ENCODE assay signal across 10 cellular contexts in genomic region chr1:174743654-174744561, GRCh38.
DNase-seq lines count a peak whose midpoint lies in the region; ATAC-seq and TF ChIP-seq lines count a peak whose summit lies in the region.
"Had no signal": no experiment of that assay in that cellular context is flagged by ENCODE, and none has a peak within 500 bp of the region (broad histone marks: within the 10 kb centered on the region; RNA-seq: fewer than 3 reads in every experiment).

No MANE protein-coding gene starts in this region.

- H3K4me1 ChIP-seq in DOHH2 (ENCODE audit: control insufficient read depth, low read length), result peaks cover 88% of the 10 kb centered on the region
- H3K4me1 ChIP-seq in Loucy (ENCODE audit: insufficient read depth, low read length, poor library complexity, severe bottlenecking), result no peaks in the 10 kb centered on the region

- peak; percentile 58 for TF ChIP-seq CTCF in DOHH2 (IDR thresholded peaks at IDR 0.05; ENCODE audit: low read depth, low read length, poor library complexity, severe bottlenecking)
- TF ChIP-seq CTCF in Loucy (conservative IDR thresholded peaks at IDR 0.05; ENCODE audit: low read length), result peak; percentile 69

- H3K4me3 ChIP-seq in DOHH2 (ENCODE audit: low read length) (no peak overlapping the region), Loucy (ENCODE audit: low read length, poor library complexity, severe bottlenecking) (no peak overlapping the region)
- H3K4me3 ChIP-seq: skin epidermis had no signal

- no peak overlapping the region for H3K9ac ChIP-seq in Loucy (ENCODE audit: low read depth, low read length, poor library complexity, severe bottlenecking)

- peak; percentile 43 for DNase-seq in fibroblast of the conjunctiva (ENCODE audit: low read depth)
- DNase-seq in pulmonary artery endothelial cell (ENCODE audit: low read depth, low spot score), result peak; percentile 5
- DNase-seq in 8988T, result no peak
- DNase-seq in activated CD4-positive, alpha-beta T cell treated with anti-CD3 and anti-CD28 coated beads for 1 hour, result no peak
- DNase-seq: T-cell had no signal

- H3K4me2 ChIP-seq in DOHH2 (ENCODE audit: low read length) (peak overlapping the region; percentile 62; the same call in 1 of the 2 replicates), Loucy (ENCODE audit: low read depth, low read length, poor library complexity, severe bottlenecking) (no peak overlapping the region)

- H2AFZ ChIP-seq in Loucy (ENCODE audit: low read length), result no peak overlapping the region

- H4K20me1 ChIP-seq in DOHH2 (ENCODE audit: control insufficient read depth, insufficient read depth, low read depth, low read length) (no peaks in the 10 kb centered on the region), Loucy (ENCODE audit: insufficient read depth, low read length, poor library complexity, severe bottlenecking) (no peaks in the 10 kb centered on the region)

- H3K27ac ChIP-seq in DOHH2 (ENCODE audit: low read depth, low read length), result peak overlapping the region; percentile 82
- H3K27ac ChIP-seq: skin epidermis had no signal

- H3F3A ChIP-seq in DOHH2 (ENCODE audit: control insufficient read depth, insufficient read depth) (peaks cover 32% of the 10 kb centered on the region), Loucy (ENCODE audit: low read depth) (no peaks in the 10 kb centered on the region)

- H3K9me3 ChIP-seq in DOHH2 (ENCODE audit: control insufficient read depth, insufficient read depth, low read length) (no peaks in the 10 kb centered on the region), Loucy (ENCODE audit: insufficient read depth, low read depth, low read length) (no peaks in the 10 kb centered on the region)

- H3K36me3 ChIP-seq in DOHH2 (ENCODE audit: control insufficient read depth, low read length), result no peaks in the 10 kb centered on the region
- no peaks in the 10 kb centered on the region for H3K36me3 ChIP-seq in Loucy (ENCODE audit: insufficient read depth, low read length)

- peak; percentile 79 for ATAC-seq in SK-N-SH treated with all-trans-retinoic acid at 6 μM for 48 hours
- no peak for ATAC-seq in GM21529 (IDR thresholded peaks at IDR 0.05; ENCODE audit: unreplicated experiment)

- H3K79me2 ChIP-seq in DOHH2 (ENCODE audit: control insufficient read depth, low read length) (peaks cover 27% of the 10 kb centered on the region), Loucy (ENCODE audit: insufficient read depth, low read length) (no peaks in the 10 kb centered on the region)

- H3K9me2 ChIP-seq in DOHH2 (replicated peaks; ENCODE audit: control insufficient read depth, low read length) (no peaks in the 10 kb centered on the region), Loucy (replicated peaks; ENCODE audit: low read depth, low read length) (no peaks in the 10 kb centered on the region)

- no peaks in the 10 kb centered on the region for H3K27me3 ChIP-seq in DOHH2 (ENCODE audit: control insufficient read depth, low read length)
- H3K27me3 ChIP-seq in Loucy (ENCODE audit: insufficient read depth, low read length, poor library complexity, severe bottlenecking), result no peaks in the 10 kb centered on the region

TF ChIP-seq in SK-N-SH treated with all-trans-retinoic acid at 6 μM for 48 hours, 23 proteins besides CTCF, POLR2A, EP300 and RAD21:
- TF ChIP-seq SNAI2 (CRISPR knock-in tag; IDR thresholded peaks at IDR 0.05) (no peak), CREB5 (CRISPR knock-in tag; IDR thresholded peaks at IDR 0.05; ENCODE audit: low read depth) (no peak), PPARA (CRISPR knock-in tag; IDR thresholded peaks at IDR 0.05; ENCODE audit: borderline replicate concordance) (no peak), ZFP3 (CRISPR knock-in tag; IDR thresholded peaks at IDR 0.05) (no peak), ZC3H10 (CRISPR knock-in tag; IDR thresholded peaks at IDR 0.05) (no peak), ZNF565 (CRISPR knock-in tag; conservative IDR thresholded peaks at IDR 0.05; ENCODE audit: low read depth) (no peak), POU6F1 (CRISPR knock-in tag; IDR thresholded peaks at IDR 0.05; ENCODE audit: borderline replicate concordance, low read depth) (no peak), OSR1 (CRISPR knock-in tag; IDR thresholded peaks at IDR 0.05) (no peak), ZNF70 (CRISPR knock-in tag; IDR thresholded peaks at IDR 0.05) (no peak), ARNTL (CRISPR knock-in tag; IDR thresholded peaks at IDR 0.05; ENCODE audit: borderline replicate concordance, low read depth) (no peak), CSRNP3 (CRISPR knock-in tag; IDR thresholded peaks at IDR 0.05) (no peak), TSHZ2 (CRISPR knock-in tag; IDR thresholded peaks at IDR 0.05) (no peak), TCF4 (CRISPR knock-in tag; IDR thresholded peaks at IDR 0.05; ENCODE audit: borderline replicate concordance) (no peak), ZNF8 (CRISPR knock-in tag; IDR thresholded peaks at IDR 0.05) (no peak)

Comparison
In these comparisons a context has a peak if more than half of its experiments do, and no peak if none do; other contexts are left out.
1. DNase-seq: peak in fibroblast of the conjunctiva (single experiment) and pulmonary artery endothelial cell (single experiment); none in 8988T (single experiment) and activated CD4-positive, alpha-beta T cell treated with anti-CD3 and anti-CD28 coated beads for 1 hour (single experiment).